In the genomic region with DNA sequence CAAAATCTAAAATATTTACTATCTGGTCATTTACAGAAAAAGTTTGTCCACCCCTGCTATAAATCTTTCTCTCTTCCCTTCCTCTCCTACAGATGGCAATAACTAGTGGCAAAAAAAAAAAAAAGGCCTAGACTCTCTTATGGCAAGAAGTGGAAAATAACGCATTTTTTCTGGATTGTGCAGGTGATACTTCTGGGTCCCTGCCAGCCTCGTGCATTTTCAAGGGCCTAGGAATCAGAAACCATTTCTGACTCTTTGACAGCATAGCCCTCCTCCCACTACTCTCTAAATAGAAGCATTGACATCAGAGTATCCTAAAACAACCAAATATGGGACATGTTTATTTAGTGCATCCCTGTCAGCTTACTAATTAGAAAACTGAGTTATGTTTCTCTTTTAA, we compare ENCODE assay signal across 23 cellular contexts.
A peak's percentile ranks its signal among the peaks of the same experiment; 100 is the strongest.
DNase-seq lines count a peak whose midpoint lies in the region; ATAC-seq and TF ChIP-seq lines count a peak whose summit lies in the region.
"Had no signal": no experiment of that assay in that cellular context is flagged by ENCODE, and none has a peak within 500 bp of the region (broad histone marks: within the 10 kb centered on the region; RNA-seq: fewer than 3 reads in every experiment).

No MANE protein-coding gene starts in this region.

- H3K9me3 Mint-ChIP-seq in mesothelial cell of epicardium (peaks cover 3% of the 10 kb centered on the region), WTC11 (peaks cover 7% of the 10 kb centered on the region), Calu3 (ENCODE audit: low read depth, unreplicated experiment) (no peaks in the 10 kb centered on the region)
- H3K9me3 Mint-ChIP-seq: central memory CD8-positive, alpha-beta T cell; type B pancreatic cell had no signal

- no TSS peak for BruUV-seq in Calu3 (replicated peaks; lab: Mats Ljungman, UMichigan)

- intact Hi-C loops in Calu3 (cut with micrococcal nuclease; ENCODE audit: unreplicated experiment), result no loop called here

- peak overlapping the region; percentile 13 for H3K27ac Mint-ChIP-seq in mesothelial cell of epicardium
- no peak overlapping the region for H3K27ac Mint-ChIP-seq in WTC11
- no peak overlapping the region for H3K27ac Mint-ChIP-seq in Calu3 (ENCODE audit: unreplicated experiment)
- H3K27ac Mint-ChIP-seq: activated naive CD8-positive, alpha-beta T cell treated with anti-CD3 and anti-CD28 coated beads for 36 hours; CD4-positive, alpha-beta memory T cell; type B pancreatic cell had no signal

- H3K27me3 Mint-ChIP-seq in mesothelial cell of epicardium (ENCODE audit: low read depth) (no peaks in the 10 kb centered on the region), WTC11 (ENCODE audit: low read depth) (no peaks in the 10 kb centered on the region), Calu3 (ENCODE audit: unreplicated experiment) (no peaks in the 10 kb centered on the region)
- H3K27me3 Mint-ChIP-seq: activated naive CD8-positive, alpha-beta T cell treated with anti-CD3 and anti-CD28 coated beads for 36 hours; CD4-positive, alpha-beta memory T cell; central memory CD8-positive, alpha-beta T cell; naive B cell; type B pancreatic cell had no signal

- DNase-seq in DMS153 (lab: John Stamatoyannopoulos, UW) (peak; percentile 17), DMS153 treated with DMSO at 0.1 percent for 48 hours (lab: John Stamatoyannopoulos, UW; ENCODE audit: unreplicated experiment) (no peak), NCI-H1105 (lab: John Stamatoyannopoulos, UW) (peak; percentile 91), NCI-H446 treated with DMSO at 0.1 percent for 48 hours (lab: John Stamatoyannopoulos, UW) (peak; percentile 28), mesothelial cell of epicardium (ENCODE audit: low spot score in 2 of 2, unreplicated experiment in 2 of 2) (no peak), HCEC 1CT (no peak), WTC11 (ENCODE audit: low spot score) (no peak), Calu3 (no peak)
- DNase-seq: 8988T; activated CD4-positive, alpha-beta T cell treated with anti-CD3 and anti-CD28 coated beads, Interleukin-2, amount 50 U/mL, for 4 hours; activated CD4-positive, CD25-positive, alpha-beta regulatory T cell; activated CD8-positive, alpha-beta memory T cell treated with anti-CD3 and anti-CD28 coated beads, Interleukin-2, amount 50 U/mL, for 48 hours; activated naive CD8-positive, alpha-beta T cell treated with anti-CD3 and anti-CD28 coated beads for 36 hours; CD4-positive, alpha-beta memory T cell; Kasumi-1; left lung; naive B cell; NCI-H526 treated with DMSO at 0.1 percent for 48 hours; occipital lobe; stimulated activated CD8-positive, alpha-beta memory T cell treated with anti-CD3 and anti-CD28 coated beads, Interleukin-4, amount 100 ng/mL, for 48 hours; T-helper 9 cell had no signal

- POLR2A ChIA-PET in WTC11 (lab: Charles Lee), result no interaction called here

- no peak for ATAC-seq in WTC11
- ATAC-seq: left lung had no signal

- peaks cover 19% of the 10 kb centered on the region for H3K4me1 Mint-ChIP-seq in mesothelial cell of epicardium
- peaks cover 19% of the 10 kb centered on the region for H3K4me1 Mint-ChIP-seq in WTC11
- peaks cover 8% of the 10 kb centered on the region for H3K4me1 Mint-ChIP-seq in Calu3 (ENCODE audit: low read depth, unreplicated experiment)
- H3K4me1 Mint-ChIP-seq: CD4-positive, alpha-beta memory T cell; central memory CD8-positive, alpha-beta T cell had no signal

- H3K4me3 Mint-ChIP-seq in mesothelial cell of epicardium (no peak overlapping the region), WTC11 (no peak overlapping the region), Calu3 (ENCODE audit: low read depth, unreplicated experiment) (no peak overlapping the region)
- H3K4me3 Mint-ChIP-seq: activated naive CD8-positive, alpha-beta T cell treated with anti-CD3 and anti-CD28 coated beads for 36 hours; CD4-positive, alpha-beta memory T cell; central memory CD8-positive, alpha-beta T cell; type B pancreatic cell had no signal

- CTCF ChIA-PET in WTC11 (lab: Charles Lee), result interaction anchor here (0.7 kb wide), 1 partner anchor 598 kb away, joined by 3 read pairs; no protein-coding TSS in a partner anchor
- CTCF ChIA-PET in Calu3 (lab: Charles Lee), result interaction anchor here (0.7 kb wide), 1 partner anchor 12 kb away, joined by 3 read pairs; no protein-coding TSS in a partner anchor

- TF ChIP-seq CTCF in mesothelial cell of epicardium (IDR thresholded peaks at IDR 0.05; ENCODE audit: unreplicated experiment) (no peak), WTC11 (IDR thresholded peaks at IDR 0.05) (no peak), Calu3 (IDR thresholded peaks at IDR 0.05; ENCODE audit: unreplicated experiment) (no peak)

- H3K36me3 Mint-ChIP-seq in mesothelial cell of epicardium, result peaks cover 5% of the 10 kb centered on the region
- peaks cover 3% of the 10 kb centered on the region for H3K36me3 Mint-ChIP-seq in WTC11
- no peaks in the 10 kb centered on the region for H3K36me3 Mint-ChIP-seq in Calu3 (ENCODE audit: insufficient read depth, unreplicated experiment)
- H3K36me3 Mint-ChIP-seq: CD4-positive, alpha-beta memory T cell; naive B cell; type B pancreatic cell had no signal

TF ChIP-seq in WTC11, 78 proteins besides CTCF, POLR2A, EP300 and RAD21:
- TF ChIP-seq FOXK1 (CRISPR knock-in tag; IDR thresholded peaks at IDR 0.05), result no peak

Comparison
In these comparisons a context has a peak if more than half of its experiments do, and no peak if none do; other contexts are left out.
1. DNase-seq: peak in DMS153 (single experiment), NCI-H1105 (single experiment) and NCI-H446 treated with DMSO at 0.1 percent for 48 hours (single experiment); none in DMS153 treated with DMSO at 0.1 percent for 48 hours (single experiment), mesothelial cell of epicardium (0 of 2), HCEC 1CT (single experiment), WTC11 (single experiment) and Calu3 (single experiment).